ENCODE assay signal across 21 cellular contexts in genomic region chr5:58399951-58400350, GRCh38. TPM values are rescaled to one million over a fixed set of nuclear protein-coding genes. Genes with fewer than 3 reads are reported as not detected.
DNase-seq lines count a peak whose midpoint lies in the region; ATAC-seq, FAIRE-seq and TF ChIP-seq lines count a peak whose summit lies in the region.
"Had no signal": no experiment of that assay in that cellular context is flagged by ENCODE, and none has a peak within 500 bp of the region (broad histone marks: within the 10 kb centered on the region; RNA-seq: fewer than 3 reads in every experiment).

No MANE protein-coding gene starts in this region.

- DNase-seq in left ventricle myocardium inferior: no peak
- no peak for DNase-seq in Right ventricle myocardium superior
- DNase-seq in GM23338 (ENCODE audit: low spot score): peak; percentile 57
- no peak for DNase-seq in K562 (ENCODE audit: extremely low read depth in 1 of 4, low spot score in 3 of 4)
- peak; percentile 39 for DNase-seq in iPS-NIHi7 (ENCODE audit: extremely low spot score)
- no peak for DNase-seq in upper lobe of left lung
- DNase-seq in activated CD4-positive, alpha-beta T cell treated with anti-CD3 and anti-CD28 coated beads for 48 hours: no peak
- DNase-seq: Caco-2; CD4-positive, CD25-positive, alpha-beta regulatory T cell; CD8-positive, alpha-beta T cell; DMS153; DND-41; GOT3; HFFc6 had no signal

- WGBS in K562 (ENCODE audit: insufficient coverage, low coverage, missing lambda C conversion rate): 10% methylated on average over 1 of the region's 1 CpG
- WGBS in upper lobe of left lung, 2 donors: 81 to 97% methylated on average over 1 of the region's 1 CpG

- no peaks in the 10 kb centered on the region; the same call in 1 of the 2 replicates for H3K9me2 ChIP-seq in GM23338 (ENCODE audit: insufficient read depth)

- CTCF ChIA-PET in K562 (lab: Yijun Ruan, JAX; ENCODE audit: low intra/inter-chr PET ratio): no interaction called here

- no peaks in the 10 kb centered on the region for H3K36me3 Mint-ChIP-seq in GM23338 (ENCODE audit: low read depth)
- H3K36me3 Mint-ChIP-seq: CD4-positive, CD25-positive, alpha-beta regulatory T cell; CD8-positive, alpha-beta T cell had no signal

- no peak overlapping the region for H3K4me2 ChIP-seq in GM23338
- no peak overlapping the region for H3K4me2 ChIP-seq in K562 (ENCODE audit: insufficient read depth, low read length)
- H3K4me2 ChIP-seq: BLaER1 had no signal

- H3K27me3 ChIP-seq in left ventricle myocardium inferior (ENCODE audit: low read depth) (no peaks in the 10 kb centered on the region), GM23338 (ENCODE audit: insufficient read depth) (no peaks in the 10 kb centered on the region), K562 (ENCODE audit: control insufficient read depth in 2 of 2, insufficient read depth in 2 of 2, low read length in 2 of 2) (no peaks in the 10 kb centered on the region), upper lobe of left lung (no peaks in the 10 kb centered on the region)
- H3K27me3 ChIP-seq: BLaER1 had no signal

- H4K20me1 ChIP-seq in GM23338 (replicated peaks; ENCODE audit: insufficient read depth): no peaks in the 10 kb centered on the region
- H4K20me1 ChIP-seq in K562 (replicated peaks; ENCODE audit: control insufficient read depth, insufficient read depth, low read length): no peaks in the 10 kb centered on the region
- H4K20me1 ChIP-seq: BLaER1 had no signal

- peaks cover 2% of the 10 kb centered on the region for H3K27me3 Mint-ChIP-seq in GM23338 (ENCODE audit: insufficient read depth, low read depth, poor library complexity)
- H3K27me3 Mint-ChIP-seq: B cell had no signal

- FAIRE-seq in K562 (lab: Jason Lieb, UNC): no peak
- FAIRE-seq: G401.6, GM19239 had no signal

- in situ Hi-C loops in K562 (cut with MboI): no loop called here

- peak overlapping the region; percentile 55 for H3K27ac ChIP-seq in left ventricle myocardium inferior (replicated peaks)
- no peak overlapping the region for H3K27ac ChIP-seq in GM23338 (ENCODE audit: low read depth)
- no peak overlapping the region for H3K27ac ChIP-seq in K562 (ENCODE audit: extremely low read depth, low read depth, low read length)
- H3K27ac ChIP-seq in upper lobe of left lung: no peak overlapping the region
- H3K27ac ChIP-seq: BLaER1, C4-2B had no signal

- H3F3A ChIP-seq in GM23338 (replicated peaks; ENCODE audit: low read depth): no peaks in the 10 kb centered on the region

- H3K4me3 ChIP-seq in left ventricle myocardium inferior (no peak overlapping the region), GM23338 (no peak overlapping the region), K562 (no peak overlapping the region), upper lobe of left lung (no peak overlapping the region)
- H3K4me3 ChIP-seq: BLaER1, HAP-1 had no signal

- no peak for TF ChIP-seq RAD21 in K562 (CRISPR knock-in tag; conservative IDR thresholded peaks at IDR 0.05 in 1 of 2, IDR thresholded peaks at IDR 0.05 in 1 of 2)

- H2AFZ ChIP-seq in GM23338 (no peak overlapping the region), K562 (ENCODE audit: low read depth, low read length) (no peak overlapping the region)

- intact Hi-C loops in left ventricle myocardium inferior (cut with micrococcal nuclease) (no loop called here), Right ventricle myocardium superior (cut with DNase I) (no loop called here), K562 (cut with micrococcal nuclease) (no loop called here)

- no peaks in the 10 kb centered on the region for H3K9me3 Mint-ChIP-seq in GM23338
- H3K9me3 Mint-ChIP-seq: CD8-positive, alpha-beta T cell; HFFc6 had no signal

- no peak for TF ChIP-seq POLR2A in K562 (conservative IDR thresholded peaks at IDR 0.05)
- TF ChIP-seq POLR2A in upper lobe of left lung (IDR thresholded peaks at IDR 0.05): no peak

- TF ChIP-seq EP300 in K562 (IDR thresholded peaks at IDR 0.05; ENCODE audit: low read length) (no peak), upper lobe of left lung (IDR thresholded peaks at IDR 0.05) (no peak)

- no peaks in the 10 kb centered on the region for H3K9me1 ChIP-seq in K562 (ENCODE audit: control insufficient read depth, insufficient read depth, low read length)

- ATAC-seq in Right ventricle myocardium superior (ENCODE audit: poor library complexity) (no peak), GM23338 (peak; percentile 51; the same call in 2 of the 3 replicates), K562 (no peak), GM19395 (IDR thresholded peaks at IDR 0.05; ENCODE audit: unreplicated experiment) (no peak), upper lobe of left lung (ENCODE audit: low FRiP score in 2 of 2) (no peak)
- ATAC-seq: CD8-positive, alpha-beta T cell had no signal

- H3K79me2 ChIP-seq in GM23338 (replicated peaks; ENCODE audit: insufficient read depth): no peaks in the 10 kb centered on the region
- no peaks in the 10 kb centered on the region for H3K79me2 ChIP-seq in K562 (ENCODE audit: control insufficient read depth, insufficient read depth, low read length)

- POLR2A ChIA-PET in K562 (lab: Yijun Ruan, JAX): no interaction called here

- H3K4me1 ChIP-seq in left ventricle myocardium inferior: peaks cover 18% of the 10 kb centered on the region
- H3K4me1 ChIP-seq in GM23338 (ENCODE audit: insufficient read depth): peaks cover 3% of the 10 kb centered on the region; the same call in 1 of the 2 replicates
- no peaks in the 10 kb centered on the region for H3K4me1 ChIP-seq in K562 (replicated peaks in 1 of 2; ENCODE audit: control insufficient read depth in 2 of 2, insufficient read depth in 2 of 2, low read length in 2 of 2)
- H3K4me1 ChIP-seq in upper lobe of left lung: no peaks in the 10 kb centered on the region
- H3K4me1 ChIP-seq: Caco-2, HAP-1 had no signal

- no peaks in the 10 kb centered on the region for H3K36me3 ChIP-seq in left ventricle myocardium inferior
- H3K36me3 ChIP-seq in GM23338 (ENCODE audit: insufficient read depth): no peaks in the 10 kb centered on the region
- no peaks in the 10 kb centered on the region for H3K36me3 ChIP-seq in K562 (ENCODE audit: control insufficient read depth, insufficient read depth, low read length)
- H3K36me3 ChIP-seq in upper lobe of left lung: no peaks in the 10 kb centered on the region
- H3K36me3 ChIP-seq: BLaER1, HAP-1 had no signal

- no peak overlapping the region for H3K4me3 Mint-ChIP-seq in GM23338
- H3K4me3 Mint-ChIP-seq: B cell; CD4-positive, CD25-positive, alpha-beta regulatory T cell; CD8-positive, alpha-beta T cell; HFFc6 had no signal

- peak overlapping the region; percentile 80; the same call in 1 of the 2 replicates for H3K27ac Mint-ChIP-seq in GM23338
- H3K27ac Mint-ChIP-seq: B cell; CD4-positive, CD25-positive, alpha-beta regulatory T cell; CD8-positive, alpha-beta T cell; HFFc6 had no signal

- no TSS peak for BruUV-seq in K562 (replicated peaks; lab: Mats Ljungman, UMichigan)

- H3K9me3 ChIP-seq in left ventricle myocardium inferior (replicated peaks) (no peaks in the 10 kb centered on the region), K562 (replicated peaks; ENCODE audit: control insufficient read depth, insufficient read depth, low read depth, low read length) (no peaks in the 10 kb centered on the region; the same call in 1 of the 2 replicates), upper lobe of left lung (no peaks in the 10 kb centered on the region)
- H3K9me3 ChIP-seq: BLaER1, Caco-2, HAP-1 had no signal

- H3K4me1 Mint-ChIP-seq in GM23338: peaks cover 10% of the 10 kb centered on the region
- H3K4me1 Mint-ChIP-seq: B cell; CD4-positive, CD25-positive, alpha-beta regulatory T cell had no signal

- H3K9ac ChIP-seq in K562 (ENCODE audit: insufficient read depth in 1 of 2, low read depth in 2 of 2, low read length in 2 of 2): no peak overlapping the region
- H3K9ac ChIP-seq: BLaER1 had no signal

- TF ChIP-seq CTCF in left ventricle myocardium inferior (IDR thresholded peaks at IDR 0.05; ENCODE audit: borderline replicate concordance): no peak
- no peak for TF ChIP-seq CTCF in GM23338 (conservative IDR thresholded peaks at IDR 0.05; ENCODE audit: low read depth in 2 of 2)
- TF ChIP-seq CTCF in K562 (IDR thresholded peaks at IDR 0.05 in 2 of 3, conservative IDR thresholded peaks at IDR 0.05 in 1 of 3; ENCODE audit: insufficient read depth in 2 of 3, low read depth in 1 of 3, low read length in 3 of 3): no peak
- no peak for TF ChIP-seq CTCF in upper lobe of left lung (IDR thresholded peaks at IDR 0.05)

TF ChIP-seq in GM23338, 12 proteins besides CTCF, POLR2A, EP300 and RAD21 (continues in another document):
- TF ChIP-seq STAT1 (IDR thresholded peaks at IDR 0.05; ENCODE audit: unreplicated experiment): no peak
- no peak for TF ChIP-seq CREB1 (CRISPR knock-in tag; IDR thresholded peaks at IDR 0.05; ENCODE audit: low read depth)
- no peak for TF ChIP-seq EZH2 (IDR thresholded peaks at IDR 0.05; ENCODE audit: low read depth, unreplicated experiment)
- TF ChIP-seq ZNF331 (CRISPR knock-in tag; IDR thresholded peaks at IDR 0.05; ENCODE audit: low read depth): no peak

RNA-seq across cellular contexts. Expression of gene PLK2, which starts 59.9 kb away (rescaled TPM):
- total RNA-seq in left ventricle myocardium inferior (58.9 TPM), Right ventricle myocardium superior (63.6 TPM), K562 (2014; rRNA removed) (not detected in 2 replicates), K562 (2014; rRNA removed; fragmentation: Illumina TruSeq; extraction: Trizol) (not detected in 2 replicates), K562 (2015; rRNA removed; fragmentation: Illumina TruSeq; extraction: Trizol) (not detected in 2 replicates), K562 (2021) (0.54 and 0.58 TPM in 2 replicates), upper lobe of left lung (10 to 100 TPM; 29.4 to 82.5 (median 59.2) TPM)
- 29.4 and 30.0 TPM in 2 replicates for total RNA-seq in GM23338 (2014; rRNA removed; shearing (Covaris generic))
- polyA plus RNA-seq in GM23338 (2016; fragmentation: Nextera tagmentation; extraction: Ambion mirVana) (12.0 and 13.5 TPM in 2 replicates), K562 (2011; rRNA removed) (not detected in 2 replicates), K562 (2014; fragmentation: Illumina TruSeq; extraction: Trizol) (not detected in 2 replicates), K562 (2014; fragmentation: Nextera tagmentation; extraction: Ambion mirVana) (not detected), K562 (2014; rRNA removed) (not detected in 2 replicates)
- not detected in 2 replicates for total RNA-seq in K562 (2011; cell fraction: chromatin; rRNA removed; ENCODE audit: low replicate concordance)
- not detected in 2 replicates for total RNA-seq in K562 (2011; cell fraction: nucleolus; rRNA removed)
- total RNA-seq in K562 (2011; cell fraction: nucleoplasm; rRNA removed): not detected in 2 replicates
- polyA plus RNA-seq in K562 (2011; cell fraction: cytosol; rRNA removed): 0.07 TPM in 1 of 2 replicates, not detected in the other
- polyA plus RNA-seq in K562 (2011; cell fraction: nucleus; rRNA removed): not detected in 2 replicates
- polyA plus RNA-seq in K562 (2012): not detected in 2 replicates
- polyA minus RNA-seq in K562 (2011; rRNA and poly(A)+ RNA removed): not detected in 2 replicates
- not detected in 2 replicates for polyA minus RNA-seq in K562 (2011; cell fraction: cytosol; rRNA and poly(A)+ RNA removed)
- polyA minus RNA-seq in K562 (2011; cell fraction: nucleus; rRNA and poly(A)+ RNA removed): 0.56 TPM in 1 of 2 replicates, not detected in the other

Comparison
In these comparisons a context has a peak if more than half of its experiments do, and no peak if none do; other contexts are left out.
1. DNase-seq: peak in GM23338 (single experiment) and iPS-NIHi7 (single experiment); none in left ventricle myocardium inferior (single experiment), Right ventricle myocardium superior (single experiment), K562 (0 of 4), upper lobe of left lung (0 of 2) and activated CD4-positive, alpha-beta T cell treated with anti-CD3 and anti-CD28 coated beads for 48 hours (single experiment).
2. RNA of gene PLK2, which starts 59.9 kb away (total RNA-seq): 63.6 TPM in Right ventricle myocardium superior (single experiment), 29.4 to 82.5 TPM in upper lobe of left lung, 58.9 TPM in left ventricle myocardium inferior (single experiment) and 29.4 to 30.0 TPM in GM23338; 0.54 to 0.58 TPM in K562; every median in the first group is over 10 times any median in the second.